Comparison of ENCODE assay signal across 1 cellular context in the genomic region with DNA sequence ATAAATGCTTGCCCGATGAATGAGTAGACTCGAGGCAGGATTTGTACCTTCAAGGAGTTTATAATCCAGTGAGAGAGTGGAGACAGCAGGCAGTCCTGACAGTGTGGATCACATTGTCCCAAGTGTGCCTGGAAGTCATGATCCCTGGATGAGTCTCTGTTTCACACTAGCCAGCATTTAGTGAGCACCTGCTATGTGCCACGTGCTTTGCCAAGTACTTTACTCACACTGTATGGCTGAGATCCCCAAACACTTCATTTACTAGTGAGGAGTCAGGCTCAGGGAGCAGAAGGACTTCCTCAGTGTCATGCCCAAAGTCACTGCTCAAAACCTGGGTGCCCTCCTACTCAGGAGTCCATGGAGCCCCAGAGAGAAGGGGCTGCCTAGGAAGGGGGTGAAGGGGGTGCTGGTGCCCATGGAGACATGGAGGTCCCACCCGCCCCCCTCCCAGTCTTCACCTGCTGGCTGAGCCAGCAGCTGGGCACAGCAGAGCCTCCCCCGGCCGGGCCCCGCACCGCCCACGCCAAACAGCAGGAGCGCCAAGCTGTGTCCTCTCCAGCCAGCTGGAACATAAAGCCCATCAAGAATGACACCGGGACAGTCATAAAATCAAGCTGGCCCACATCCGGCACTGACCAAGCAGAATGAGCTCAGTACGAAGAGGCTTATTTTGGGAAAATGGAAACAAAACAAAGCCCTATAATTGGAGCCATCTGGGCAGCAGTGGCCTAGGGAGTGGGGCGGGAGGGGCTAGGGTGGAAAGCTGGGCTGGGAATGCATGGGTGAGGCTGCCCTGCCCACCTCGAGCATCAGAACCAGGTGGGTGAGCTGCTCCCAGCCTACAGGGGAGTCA.
TF ChIP-seq lines count a peak whose summit lies in the region.

No MANE protein-coding gene starts in this region.

TF ChIP-seq in WTC11, 78 proteins besides CTCF, POLR2A, EP300 and RAD21 (continued from another document):
- TF ChIP-seq, protein P1, sequence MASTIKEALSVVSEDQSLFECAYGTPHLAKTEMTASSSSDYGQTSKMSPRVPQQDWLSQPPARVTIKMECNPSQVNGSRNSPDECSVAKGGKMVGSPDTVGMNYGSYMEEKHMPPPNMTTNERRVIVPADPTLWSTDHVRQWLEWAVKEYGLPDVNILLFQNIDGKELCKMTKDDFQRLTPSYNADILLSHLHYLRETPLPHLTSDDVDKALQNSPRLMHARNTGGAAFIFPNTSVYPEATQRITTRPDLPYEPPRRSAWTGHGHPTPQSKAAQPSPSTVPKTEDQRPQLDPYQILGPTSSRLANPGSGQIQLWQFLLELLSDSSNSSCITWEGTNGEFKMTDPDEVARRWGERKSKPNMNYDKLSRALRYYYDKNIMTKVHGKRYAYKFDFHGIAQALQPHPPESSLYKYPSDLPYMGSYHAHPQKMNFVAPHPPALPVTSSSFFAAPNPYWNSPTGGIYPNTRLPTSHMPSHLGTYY (CRISPR knock-in tag; IDR thresholded peaks at IDR 0.05): no peak
- TF ChIP-seq ELF4 (CRISPR knock-in tag; IDR thresholded peaks at IDR 0.05; ENCODE audit: low read depth) (no peak), ZNF423 (CRISPR knock-in tag; IDR thresholded peaks at IDR 0.05) (no peak)
